Comparison of ENCODE assay signal across 15 cellular contexts in the genomic region with DNA sequence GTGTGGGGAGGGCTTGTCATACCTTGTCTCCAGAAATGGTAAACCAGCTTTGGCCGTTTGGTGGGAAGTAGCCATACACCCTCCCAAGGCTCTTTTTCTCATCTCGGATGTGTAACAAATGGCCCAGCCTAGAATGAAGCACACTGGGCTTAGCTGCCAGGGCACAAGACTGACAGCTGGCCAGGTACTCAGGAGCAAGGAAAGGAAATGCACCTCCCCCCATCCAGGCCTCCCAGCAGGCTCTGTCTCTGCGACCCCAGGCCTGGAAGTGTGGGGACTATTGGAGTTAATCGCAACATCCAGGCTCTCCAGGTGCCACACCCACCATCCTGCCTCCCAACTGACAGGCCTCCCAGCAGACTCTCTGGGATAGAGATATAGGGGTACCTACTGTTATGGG. TPM values are rescaled to one million over a fixed set of nuclear protein-coding genes. Genes with fewer than 3 reads are reported as not detected.
DNase-seq lines count a peak whose midpoint lies in the region; ATAC-seq and TF ChIP-seq lines count a peak whose summit lies in the region.
"Had no signal": no experiment of that assay in that cellular context is flagged by ENCODE, and none has a peak within 500 bp of the region (broad histone marks: within the 10 kb centered on the region; RNA-seq: fewer than 3 reads in every experiment).

No MANE protein-coding gene starts in this region.

- no peaks in the 10 kb centered on the region for H3K36me3 Mint-ChIP-seq in progenitor cell of endocrine pancreas (ENCODE audit: insufficient read depth)
- H3K36me3 Mint-ChIP-seq: CD4-positive, CD25-positive, alpha-beta regulatory T cell had no signal

- no peaks in the 10 kb centered on the region for H3K9me3 Mint-ChIP-seq in progenitor cell of endocrine pancreas (ENCODE audit: low read depth)
- H3K9me3 Mint-ChIP-seq: CD4-positive, CD25-positive, alpha-beta regulatory T cell had no signal

- no peaks in the 10 kb centered on the region for H3K27me3 Mint-ChIP-seq in progenitor cell of endocrine pancreas
- H3K27me3 Mint-ChIP-seq: CD4-positive, CD25-positive, alpha-beta regulatory T cell had no signal

- H3K27me3 ChIP-seq in WERI-Rb-1 (ENCODE audit: insufficient read depth, low read depth, severe bottlenecking), result no peaks in the 10 kb centered on the region
- H3K27me3 ChIP-seq: BLaER1 treated with 17β-estradiol and CSF1 and Interleukin-3, amounts not matched to agents 10 nM and 100 nM had no signal

- no peaks in the 10 kb centered on the region for H3K4me1 Mint-ChIP-seq in progenitor cell of endocrine pancreas (ENCODE audit: low read depth)
- H3K4me1 Mint-ChIP-seq: CD4-positive, CD25-positive, alpha-beta regulatory T cell had no signal

- TF ChIP-seq CTCF in WERI-Rb-1 (IDR thresholded peaks at IDR 0.05; ENCODE audit: low read depth, low read length) (no peak), progenitor cell of endocrine pancreas (IDR thresholded peaks at IDR 0.05; ENCODE audit: unreplicated experiment) (no peak)

- no peak overlapping the region for H3K4me3 Mint-ChIP-seq in progenitor cell of endocrine pancreas (ENCODE audit: low read depth)
- H3K4me3 Mint-ChIP-seq: CD4-positive, CD25-positive, alpha-beta regulatory T cell had no signal

- H3K9me3 ChIP-seq in WERI-Rb-1 (ENCODE audit: severe bottlenecking), result no peaks in the 10 kb centered on the region
- H3K9me3 ChIP-seq: BLaER1 treated with 17β-estradiol and CSF1 and Interleukin-3, amounts not matched to agents 10 nM and 100 nM had no signal

- peaks cover 9% of the 10 kb centered on the region for H3K36me3 ChIP-seq in WERI-Rb-1
- H3K36me3 ChIP-seq: BLaER1 treated with 17β-estradiol and CSF1 and Interleukin-3, amounts not matched to agents 10 nM and 100 nM had no signal

- DNase-seq in activated effector memory CD4-positive, alpha-beta T cell treated with anti-CD3 and anti-CD28 coated beads, Interleukin-2, amount 50 U/mL, for 16 hours, result peak; percentile 36
- DNase-seq in activated effector memory CD4-positive, alpha-beta T cell treated with Interleukin-2 at 50 U/mL for 16 hours, result no peak
- peak; percentile 89 for DNase-seq in WERI-Rb-1
- DNase-seq in iPS-NIHi7 (ENCODE audit: extremely low spot score), result peak; percentile 30
- no peak for DNase-seq in progenitor cell of endocrine pancreas (ENCODE audit: low spot score, unreplicated experiment)
- DNase-seq: ACHN; CD4-positive, CD25-positive, alpha-beta regulatory T cell; DMS 273 treated with DMSO at 0.1 percent for 48 hours; GOT3; HCEC 1CT had no signal

- H3K4me3 ChIP-seq in WERI-Rb-1 (ENCODE audit: low read depth, low read length), result no peak overlapping the region
- H3K4me3 ChIP-seq: BLaER1 treated with 17β-estradiol and CSF1 and Interleukin-3, amounts not matched to agents 10 nM and 100 nM; GM12878 had no signal

- H3K27ac Mint-ChIP-seq in progenitor cell of endocrine pancreas, result no peak overlapping the region
- H3K27ac Mint-ChIP-seq: CD4-positive, CD25-positive, alpha-beta regulatory T cell had no signal

- ATAC-seq in GM19035 (IDR thresholded peaks at IDR 0.05; ENCODE audit: unreplicated experiment), result no peak
- ATAC-seq in HG02970 (IDR thresholded peaks at IDR 0.05; ENCODE audit: low FRiP score, unreplicated experiment), result no peak
- ATAC-seq: GM12878 had no signal

- peak overlapping the region; percentile 66 for H3K27ac ChIP-seq in WERI-Rb-1
- H3K27ac ChIP-seq: BLaER1 treated with 17β-estradiol and CSF1 and Interleukin-3, amounts not matched to agents 10 nM and 100 nM; HL-60 had no signal

RNA-seq across cellular contexts. Expression of a gene that starts 43.0 kb away (rescaled TPM):
- 49.4 and 57.6 TPM in 2 replicates for total RNA-seq in progenitor cell of endocrine pancreas

RNA-seq across cellular contexts. Expression of a gene that starts 43.7 kb away (rescaled TPM):
- total RNA-seq in progenitor cell of endocrine pancreas, result 6.6 and 7.4 TPM in 2 replicates

RNA-seq across cellular contexts. Expression of a gene that starts 49.1 kb away (rescaled TPM):
- total RNA-seq in progenitor cell of endocrine pancreas, result 14.5 and 14.6 TPM in 2 replicates

Comparison
In these comparisons a context has a peak if more than half of its experiments do, and no peak if none do; other contexts are left out.
1. DNase-seq: peak in activated effector memory CD4-positive, alpha-beta T cell treated with anti-CD3 and anti-CD28 coated beads, Interleukin-2, amount 50 U/mL, for 16 hours (single experiment), WERI-Rb-1 (single experiment) and iPS-NIHi7 (single experiment); none in activated effector memory CD4-positive, alpha-beta T cell treated with Interleukin-2 at 50 U/mL for 16 hours (single experiment) and progenitor cell of endocrine pancreas (single experiment).